In the genomic region with DNA sequence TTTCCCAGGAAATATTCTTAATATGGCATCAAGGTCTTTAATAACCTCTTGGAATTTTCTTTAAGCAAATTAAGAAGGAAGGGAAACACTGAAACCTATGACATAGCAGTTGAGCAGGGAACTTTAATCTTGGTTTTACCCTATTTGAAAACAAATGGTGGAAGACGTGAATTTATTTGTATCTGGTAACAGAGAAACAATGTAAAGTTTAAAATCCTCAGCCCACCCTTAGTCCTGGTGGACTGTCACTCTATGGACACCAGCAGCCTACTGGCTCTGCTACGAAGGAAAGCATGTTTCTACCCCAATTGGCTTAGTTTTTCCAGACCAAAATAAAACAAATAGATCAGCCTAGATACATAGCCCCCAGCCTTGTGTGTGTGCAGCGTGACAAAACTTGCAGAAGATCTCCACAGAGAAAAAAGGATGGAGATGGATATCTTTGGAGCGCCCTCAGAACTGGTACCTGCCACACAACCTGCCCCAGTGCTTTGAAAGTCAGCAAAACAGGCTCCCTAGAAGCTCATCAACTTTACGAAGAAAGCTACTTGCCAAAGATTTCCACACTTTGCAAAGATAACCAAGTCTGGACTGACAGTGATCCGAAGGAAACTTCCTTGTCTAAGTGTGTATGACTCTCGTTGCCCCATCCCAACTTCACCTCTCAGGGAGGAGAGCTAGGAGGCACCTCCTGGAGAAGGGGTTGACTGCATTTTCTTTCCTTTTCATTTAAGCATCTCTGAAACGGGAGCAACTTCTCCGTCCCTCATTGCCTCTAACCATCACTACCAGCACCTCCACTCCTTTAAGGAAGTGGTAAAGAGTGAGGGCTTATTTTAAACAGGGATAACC, we compare ENCODE assay signal across 10 cellular contexts. TPM values are rescaled to one million over a fixed set of nuclear protein-coding genes. Genes with fewer than 3 reads are reported as not detected.
DNase-seq lines count a peak whose midpoint lies in the region; ATAC-seq and TF ChIP-seq lines count a peak whose summit lies in the region.
"Had no signal": no experiment of that assay in that cellular context is flagged by ENCODE, and none has a peak within 500 bp of the region (broad histone marks: within the 10 kb centered on the region; RNA-seq: fewer than 3 reads in every experiment).

No MANE protein-coding gene starts in this region.

- H3K27me3 Mint-ChIP-seq in CD8-positive, alpha-beta T cell (ENCODE audit: low read depth) = peaks cover 23% of the 10 kb centered on the region

- H3K27ac Mint-ChIP-seq in CD8-positive, alpha-beta T cell = no peak overlapping the region
- H3K27ac Mint-ChIP-seq: activated naive CD8-positive, alpha-beta T cell treated with anti-CD3 and anti-CD28 coated beads, Interleukin-2, amount 10 ng/mL, durations not matched to agents 7 days and 5 days had no signal

- POLR2A ChIA-PET in CD8-positive, alpha-beta T cell (lab: Charles Lee) = interaction anchor here (1.0 kb wide), 1 partner anchor 9 kb away, joined by 3 read pairs; no protein-coding TSS in a partner anchor

- H3K36me3 ChIP-seq in CD8-positive, alpha-beta T cell (ENCODE audit: insufficient read depth, low read length) = no peaks in the 10 kb centered on the region
- H3K36me3 ChIP-seq in SJSA1 = peaks cover 21% of the 10 kb centered on the region
- H3K36me3 ChIP-seq in rectal smooth muscle tissue (ENCODE audit: control insufficient read depth, insufficient read depth, low read length) = no peaks in the 10 kb centered on the region

- peaks cover 23% of the 10 kb centered on the region for H3K4me1 ChIP-seq in CD8-positive, alpha-beta T cell (ENCODE audit: insufficient read depth, low read length)
- H3K4me1 ChIP-seq in SJSA1 (replicated peaks) (peaks cover 78% of the 10 kb centered on the region), rectal smooth muscle tissue (ENCODE audit: control insufficient read depth, insufficient read depth, low read length) (no peaks in the 10 kb centered on the region)

- no peak for DNase-seq in CD8-positive, alpha-beta T cell
- DNase-seq in SJSA1 (ENCODE audit: low read depth in 1 of 2, low spot score in 2 of 2) (peak in 1 of 2 experiments; percentile 70), fibroblast of peridontal ligament (ENCODE audit: extremely low read depth) (peak; percentile 60), NCI-H1694 (lab: John Stamatoyannopoulos, UW) (no peak), iPS-NIHi7 (ENCODE audit: extremely low spot score) (no peak), left colon (no peak)
- DNase-seq: activated naive CD8-positive, alpha-beta T cell treated with anti-CD3 and anti-CD28 coated beads, Interleukin-2, amount 10 ng/mL, durations not matched to agents 7 days and 5 days; MM.1S had no signal

- H3K4me3 ChIP-seq in CD8-positive, alpha-beta T cell (ENCODE audit: low read depth, low read length) = no peak overlapping the region
- H3K4me3 ChIP-seq in SJSA1 (no peak overlapping the region; the same call in 1 of the 2 replicates), rectal smooth muscle tissue (ENCODE audit: low read length) (peak overlapping the region; percentile 62)

- H3K4me3 Mint-ChIP-seq in CD8-positive, alpha-beta T cell = peak overlapping the region; percentile 12
- H3K4me3 Mint-ChIP-seq: activated naive CD8-positive, alpha-beta T cell treated with anti-CD3 and anti-CD28 coated beads, Interleukin-2, amount 10 ng/mL, durations not matched to agents 7 days and 5 days had no signal

- peaks cover 2% of the 10 kb centered on the region for H3K36me3 Mint-ChIP-seq in CD8-positive, alpha-beta T cell
- H3K36me3 Mint-ChIP-seq: activated naive CD8-positive, alpha-beta T cell treated with anti-CD3 and anti-CD28 coated beads, Interleukin-2, amount 10 ng/mL, durations not matched to agents 7 days and 5 days had no signal

- no peak for ATAC-seq in CD8-positive, alpha-beta T cell
- ATAC-seq in left colon (no peak), GM19467 (IDR thresholded peaks at IDR 0.05; ENCODE audit: unreplicated experiment) (no peak)

- no peaks in the 10 kb centered on the region for H3K9me3 Mint-ChIP-seq in CD8-positive, alpha-beta T cell
- H3K9me3 Mint-ChIP-seq: activated naive CD8-positive, alpha-beta T cell treated with anti-CD3 and anti-CD28 coated beads, Interleukin-2, amount 10 ng/mL, durations not matched to agents 7 days and 5 days had no signal

- CTCF ChIA-PET in CD8-positive, alpha-beta T cell (lab: Charles Lee) = no interaction called here

- no peaks in the 10 kb centered on the region for H3K9me3 ChIP-seq in CD8-positive, alpha-beta T cell (ENCODE audit: low read length)
- H3K9me3 ChIP-seq in SJSA1 (replicated peaks) = no peaks in the 10 kb centered on the region

- no peak overlapping the region for H3K9ac ChIP-seq in rectal smooth muscle tissue (ENCODE audit: low read length)

- intact Hi-C loops in CD8-positive, alpha-beta T cell (cut with DNase I, micrococcal nuclease) = no loop called here
- intact Hi-C loops in left colon (cut with DNase I, micrococcal nuclease) = loop anchor here in 1 of 2 donors (10.0 kb wide), 1 partner anchor 1078 kb away; no protein-coding TSS in a partner anchor

- H3K4me1 Mint-ChIP-seq in CD8-positive, alpha-beta T cell (ENCODE audit: low read depth) = peaks cover 28% of the 10 kb centered on the region

- H3K27me3 ChIP-seq in CD8-positive, alpha-beta T cell (ENCODE audit: insufficient read depth, low read length) = no peaks in the 10 kb centered on the region
- H3K27me3 ChIP-seq in SJSA1 (replicated peaks) = no peaks in the 10 kb centered on the region
- H3K27me3 ChIP-seq in rectal smooth muscle tissue (ENCODE audit: control insufficient read depth, insufficient read depth, low read length) = no peaks in the 10 kb centered on the region

- no peak overlapping the region for H3K27ac ChIP-seq in CD8-positive, alpha-beta T cell (ENCODE audit: low read depth, low read length)
- H3K27ac ChIP-seq in SJSA1 (peak overlapping the region; percentile 100), rectal smooth muscle tissue (ENCODE audit: low read depth, low read length) (peak overlapping the region; percentile 52)

- no peak for TF ChIP-seq CTCF in CD8-positive, alpha-beta T cell (IDR thresholded peaks at IDR 0.05)

RNA-seq across cellular contexts. Expression of gene ZEB2, which starts 7.3 kb away (rescaled TPM):
- total RNA-seq in CD8-positive, alpha-beta T cell = 10 to 100 TPM; 73.0 to 76.7 TPM
- 40.0 and 48.0 TPM in 2 replicates for total RNA-seq in SJSA1 (2014; rRNA removed; shearing (Covaris generic))
- total RNA-seq in left colon = 10 to 100 TPM; 15.4 to 41.1 TPM
